Comparison of ENCODE assay signal across 1 cellular context in the genomic region with DNA sequence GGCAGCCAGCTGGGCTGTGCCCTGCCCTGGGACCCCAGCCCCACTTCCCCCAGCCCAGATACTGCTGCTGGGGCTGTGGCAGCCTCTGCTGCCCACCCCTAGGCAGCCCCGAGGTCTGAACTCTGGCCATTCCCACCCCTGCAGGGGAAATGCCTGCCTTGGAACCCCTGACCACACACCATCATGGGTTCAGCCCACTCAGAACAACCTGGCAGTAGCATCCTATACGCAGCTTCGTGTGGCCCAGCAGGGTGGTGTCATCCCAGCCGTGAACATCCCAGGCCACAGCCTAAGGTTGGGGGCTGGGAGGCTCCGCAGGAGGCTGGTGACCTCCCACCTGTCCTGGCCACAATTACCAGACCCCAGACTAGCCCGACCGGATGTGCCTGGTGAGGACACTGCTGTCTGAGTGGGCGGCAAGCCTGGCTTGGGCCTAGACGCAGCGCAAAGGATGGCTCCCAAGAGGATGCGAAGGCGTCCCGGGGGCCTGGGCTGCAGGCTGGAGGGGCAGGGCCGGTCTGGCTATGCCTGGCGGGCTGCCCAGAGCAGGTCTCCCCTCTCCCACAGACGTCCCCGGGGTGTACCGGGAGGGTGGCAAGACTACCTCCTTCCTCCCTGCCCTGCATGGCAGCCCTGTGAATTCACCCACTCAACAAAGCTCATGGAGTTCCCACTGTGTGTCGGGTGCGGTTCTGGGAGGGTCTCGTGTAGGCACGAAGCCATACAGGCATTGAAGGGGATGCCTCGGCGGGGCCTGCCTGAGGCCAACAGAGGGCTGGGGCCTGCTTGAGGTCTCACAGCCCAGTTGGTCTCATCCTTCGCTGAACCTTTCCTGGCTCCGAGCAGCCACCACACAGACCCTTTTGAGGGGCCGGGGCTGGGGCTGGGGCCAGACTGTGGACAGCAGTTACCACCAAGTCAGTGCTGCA.
TF ChIP-seq lines count a peak whose summit lies in the region.

No MANE protein-coding gene starts in this region.

TF ChIP-seq in H1, 55 proteins besides CTCF, POLR2A, EP300 and RAD21:
- TF ChIP-seq, protein P1, sequence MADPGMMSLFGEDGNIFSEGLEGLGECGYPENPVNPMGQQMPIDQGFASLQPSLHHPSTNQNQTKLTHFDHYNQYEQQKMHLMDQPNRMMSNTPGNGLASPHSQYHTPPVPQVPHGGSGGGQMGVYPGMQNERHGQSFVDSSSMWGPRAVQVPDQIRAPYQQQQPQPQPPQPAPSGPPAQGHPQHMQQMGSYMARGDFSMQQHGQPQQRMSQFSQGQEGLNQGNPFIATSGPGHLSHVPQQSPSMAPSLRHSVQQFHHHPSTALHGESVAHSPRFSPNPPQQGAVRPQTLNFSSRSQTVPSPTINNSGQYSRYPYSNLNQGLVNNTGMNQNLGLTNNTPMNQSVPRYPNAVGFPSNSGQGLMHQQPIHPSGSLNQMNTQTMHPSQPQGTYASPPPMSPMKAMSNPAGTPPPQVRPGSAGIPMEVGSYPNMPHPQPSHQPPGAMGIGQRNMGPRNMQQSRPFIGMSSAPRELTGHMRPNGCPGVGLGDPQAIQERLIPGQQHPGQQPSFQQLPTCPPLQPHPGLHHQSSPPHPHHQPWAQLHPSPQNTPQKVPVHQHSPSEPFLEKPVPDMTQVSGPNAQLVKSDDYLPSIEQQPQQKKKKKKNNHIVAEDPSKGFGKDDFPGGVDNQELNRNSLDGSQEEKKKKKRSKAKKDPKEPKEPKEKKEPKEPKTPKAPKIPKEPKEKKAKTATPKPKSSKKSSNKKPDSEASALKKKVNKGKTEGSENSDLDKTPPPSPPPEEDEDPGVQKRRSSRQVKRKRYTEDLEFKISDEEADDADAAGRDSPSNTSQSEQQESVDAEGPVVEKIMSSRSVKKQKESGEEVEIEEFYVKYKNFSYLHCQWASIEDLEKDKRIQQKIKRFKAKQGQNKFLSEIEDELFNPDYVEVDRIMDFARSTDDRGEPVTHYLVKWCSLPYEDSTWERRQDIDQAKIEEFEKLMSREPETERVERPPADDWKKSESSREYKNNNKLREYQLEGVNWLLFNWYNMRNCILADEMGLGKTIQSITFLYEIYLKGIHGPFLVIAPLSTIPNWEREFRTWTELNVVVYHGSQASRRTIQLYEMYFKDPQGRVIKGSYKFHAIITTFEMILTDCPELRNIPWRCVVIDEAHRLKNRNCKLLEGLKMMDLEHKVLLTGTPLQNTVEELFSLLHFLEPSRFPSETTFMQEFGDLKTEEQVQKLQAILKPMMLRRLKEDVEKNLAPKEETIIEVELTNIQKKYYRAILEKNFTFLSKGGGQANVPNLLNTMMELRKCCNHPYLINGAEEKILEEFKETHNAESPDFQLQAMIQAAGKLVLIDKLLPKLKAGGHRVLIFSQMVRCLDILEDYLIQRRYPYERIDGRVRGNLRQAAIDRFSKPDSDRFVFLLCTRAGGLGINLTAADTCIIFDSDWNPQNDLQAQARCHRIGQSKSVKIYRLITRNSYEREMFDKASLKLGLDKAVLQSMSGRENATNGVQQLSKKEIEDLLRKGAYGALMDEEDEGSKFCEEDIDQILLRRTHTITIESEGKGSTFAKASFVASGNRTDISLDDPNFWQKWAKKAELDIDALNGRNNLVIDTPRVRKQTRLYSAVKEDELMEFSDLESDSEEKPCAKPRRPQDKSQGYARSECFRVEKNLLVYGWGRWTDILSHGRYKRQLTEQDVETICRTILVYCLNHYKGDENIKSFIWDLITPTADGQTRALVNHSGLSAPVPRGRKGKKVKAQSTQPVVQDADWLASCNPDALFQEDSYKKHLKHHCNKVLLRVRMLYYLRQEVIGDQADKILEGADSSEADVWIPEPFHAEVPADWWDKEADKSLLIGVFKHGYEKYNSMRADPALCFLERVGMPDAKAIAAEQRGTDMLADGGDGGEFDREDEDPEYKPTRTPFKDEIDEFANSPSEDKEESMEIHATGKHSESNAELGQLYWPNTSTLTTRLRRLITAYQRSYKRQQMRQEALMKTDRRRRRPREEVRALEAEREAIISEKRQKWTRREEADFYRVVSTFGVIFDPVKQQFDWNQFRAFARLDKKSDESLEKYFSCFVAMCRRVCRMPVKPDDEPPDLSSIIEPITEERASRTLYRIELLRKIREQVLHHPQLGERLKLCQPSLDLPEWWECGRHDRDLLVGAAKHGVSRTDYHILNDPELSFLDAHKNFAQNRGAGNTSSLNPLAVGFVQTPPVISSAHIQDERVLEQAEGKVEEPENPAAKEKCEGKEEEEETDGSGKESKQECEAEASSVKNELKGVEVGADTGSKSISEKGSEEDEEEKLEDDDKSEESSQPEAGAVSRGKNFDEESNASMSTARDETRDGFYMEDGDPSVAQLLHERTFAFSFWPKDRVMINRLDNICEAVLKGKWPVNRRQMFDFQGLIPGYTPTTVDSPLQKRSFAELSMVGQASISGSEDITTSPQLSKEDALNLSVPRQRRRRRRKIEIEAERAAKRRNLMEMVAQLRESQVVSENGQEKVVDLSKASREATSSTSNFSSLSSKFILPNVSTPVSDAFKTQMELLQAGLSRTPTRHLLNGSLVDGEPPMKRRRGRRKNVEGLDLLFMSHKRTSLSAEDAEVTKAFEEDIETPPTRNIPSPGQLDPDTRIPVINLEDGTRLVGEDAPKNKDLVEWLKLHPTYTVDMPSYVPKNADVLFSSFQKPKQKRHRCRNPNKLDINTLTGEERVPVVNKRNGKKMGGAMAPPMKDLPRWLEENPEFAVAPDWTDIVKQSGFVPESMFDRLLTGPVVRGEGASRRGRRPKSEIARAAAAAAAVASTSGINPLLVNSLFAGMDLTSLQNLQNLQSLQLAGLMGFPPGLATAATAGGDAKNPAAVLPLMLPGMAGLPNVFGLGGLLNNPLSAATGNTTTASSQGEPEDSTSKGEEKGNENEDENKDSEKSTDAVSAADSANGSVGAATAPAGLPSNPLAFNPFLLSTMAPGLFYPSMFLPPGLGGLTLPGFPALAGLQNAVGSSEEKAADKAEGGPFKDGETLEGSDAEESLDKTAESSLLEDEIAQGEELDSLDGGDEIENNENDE (IDR thresholded peaks at IDR 0.05; ENCODE audit: insufficient replicate concordance, low read length) = no peak
- TF ChIP-seq TCF12 (IDR thresholded peaks at IDR 0.05; ENCODE audit: low read depth, low read length) (no peak), MAFK (IDR thresholded peaks at IDR 0.05; ENCODE audit: low read depth, low read length) (no peak), SP4 (IDR thresholded peaks at IDR 0.05; ENCODE audit: low read length) (no peak), EGR1 (IDR thresholded peaks at IDR 0.05; ENCODE audit: borderline replicate concordance, low read depth, low read length) (no peak), KDM5A (IDR thresholded peaks at IDR 0.05; ENCODE audit: low read length) (no peak), SIRT6 (IDR thresholded peaks at IDR 0.05; ENCODE audit: low read length) (no peak), CTBP2 (IDR thresholded peaks at IDR 0.05; ENCODE audit: borderline replicate concordance, insufficient read depth, insufficient read length, low read length) (no peak), BCL11A (IDR thresholded peaks at IDR 0.05; ENCODE audit: low read depth in 2 of 2, low read length in 2 of 2) (no peak), CHD2 (IDR thresholded peaks at IDR 0.05; ENCODE audit: low read length) (no peak), SIX5 (IDR thresholded peaks at IDR 0.05; ENCODE audit: low read depth, low read length) (no peak)
